ENCODE assay signal across 26 cellular contexts in the genomic region with DNA sequence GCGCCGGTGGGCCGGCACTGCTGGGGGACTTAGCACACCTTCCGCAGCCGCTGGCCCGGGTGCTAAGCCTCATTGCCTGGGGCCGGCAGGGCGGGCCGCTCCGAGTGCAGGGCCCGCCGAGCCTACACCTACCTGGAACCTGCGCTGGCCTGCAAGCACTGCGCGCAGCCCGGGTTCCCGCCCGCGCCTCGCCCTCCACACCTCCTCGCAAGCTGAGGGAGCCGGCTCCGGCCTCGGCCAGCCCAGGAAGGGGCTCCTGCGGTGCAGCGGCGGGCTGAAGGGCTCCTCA.
"Had no signal": no experiment of that assay in that cellular context is flagged by ENCODE, and none has a peak within 500 bp of the region (broad histone marks: within the 10 kb centered on the region; RNA-seq: fewer than 3 reads in every experiment).

No MANE protein-coding gene starts in this region.

- ATAC-seq: activated CD4-positive, alpha-beta T cell treated with anti-CD3 and anti-CD28 coated beads for 36 hours; activated CD8-positive, alpha-beta T cell treated with anti-CD3 and anti-CD28 coated beads, Interleukin-2, amount 10 ng/mL, durations not matched to agents 7 days and 5 days; Panc1 had no signal

- H3K4me1 ChIP-seq: adrenal gland had no signal

- H3K27me3 ChIP-seq: SJCRH30 had no signal

- H3K27ac ChIP-seq: adrenal gland, SJCRH30, WERI-Rb-1 had no signal

- DNase-seq: activated CD4-positive, alpha-beta T cell treated with anti-CD3 and anti-CD28 coated beads for 36 hours; activated CD4-positive, alpha-beta T cell treated with anti-CD3 and anti-CD28 coated beads, Interleukin-2, amount 50 U/mL, for 4 hours; activated CD8-positive, alpha-beta memory T cell treated with anti-CD3 and anti-CD28 coated beads, Interleukin-2, amount 50 U/mL, for 48 hours; activated CD8-positive, alpha-beta T cell treated with anti-CD3 and anti-CD28 coated beads, Interleukin-2, amount 10 ng/mL, durations not matched to agents 7 days and 5 days; activated naive CD4-positive, alpha-beta T cell treated with anti-CD3 and anti-CD28 coated beads, Interleukin-2, amount 50 U/mL, for 16 hours; activated naive CD8-positive, alpha-beta T cell treated with anti-CD3 and anti-CD28 coated beads, Interleukin-2, amount 10 ng/mL, durations not matched to agents 7 days and 5 days; activated T-cell treated with anti-CD3 and anti-CD28 coated beads, Interleukin-2, amount 50 U/mL, for 1 hour; adrenal gland; anterior cingulate cortex; cerebellar nuclear complex; Kasumi-1; NCI-H1048; NCI-H1436; NCI-H187 treated with DMSO at 0.1 percent for 48 hours; NCI-H345; NCI-H510A; NCI-H526 treated with DMSO at 0.1 percent for 48 hours; NK-92 treated with Interleukin-12 subunit alpha and Interleukin-12 subunit beta, amount 100 ng/mL, for 24 hours; OCI-M1; Right ventricle myocardium superior; RPMI8226; SJCRH30; SK-N-SH; T-helper 1 cell; WERI-Rb-1 had no signal
